1 cellular context compared by ENCODE assay signal in the genomic region with DNA sequence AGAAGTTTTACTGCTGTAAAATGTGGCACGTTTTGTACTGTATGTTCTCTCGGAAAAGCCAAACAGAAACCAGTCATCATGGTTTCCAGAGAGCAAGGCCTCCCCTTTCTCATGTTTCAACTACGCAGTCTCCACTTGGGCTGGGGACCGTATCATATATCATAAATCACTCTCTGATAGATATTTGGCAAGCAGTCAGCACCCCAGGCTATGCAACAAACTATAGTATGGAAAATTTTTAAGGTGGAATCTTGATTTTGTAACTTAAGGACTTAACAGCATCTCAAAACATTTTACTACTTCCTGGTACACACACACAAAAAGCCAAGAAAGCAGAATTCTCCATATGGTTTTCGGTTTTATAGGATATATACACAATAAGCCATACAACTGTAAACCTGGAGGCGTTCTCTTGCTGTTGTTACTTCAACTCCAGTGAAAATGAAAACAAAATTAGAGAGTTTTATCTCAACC.
A peak's percentile ranks its signal among the peaks of the same experiment; 100 is the strongest.
TF ChIP-seq lines count a peak whose summit lies in the region.

No MANE protein-coding gene starts in this region.

TF ChIP-seq in Ishikawa, 13 proteins besides CTCF, POLR2A, EP300 and RAD21 (continued from another document):
- TF ChIP-seq, protein P1, sequence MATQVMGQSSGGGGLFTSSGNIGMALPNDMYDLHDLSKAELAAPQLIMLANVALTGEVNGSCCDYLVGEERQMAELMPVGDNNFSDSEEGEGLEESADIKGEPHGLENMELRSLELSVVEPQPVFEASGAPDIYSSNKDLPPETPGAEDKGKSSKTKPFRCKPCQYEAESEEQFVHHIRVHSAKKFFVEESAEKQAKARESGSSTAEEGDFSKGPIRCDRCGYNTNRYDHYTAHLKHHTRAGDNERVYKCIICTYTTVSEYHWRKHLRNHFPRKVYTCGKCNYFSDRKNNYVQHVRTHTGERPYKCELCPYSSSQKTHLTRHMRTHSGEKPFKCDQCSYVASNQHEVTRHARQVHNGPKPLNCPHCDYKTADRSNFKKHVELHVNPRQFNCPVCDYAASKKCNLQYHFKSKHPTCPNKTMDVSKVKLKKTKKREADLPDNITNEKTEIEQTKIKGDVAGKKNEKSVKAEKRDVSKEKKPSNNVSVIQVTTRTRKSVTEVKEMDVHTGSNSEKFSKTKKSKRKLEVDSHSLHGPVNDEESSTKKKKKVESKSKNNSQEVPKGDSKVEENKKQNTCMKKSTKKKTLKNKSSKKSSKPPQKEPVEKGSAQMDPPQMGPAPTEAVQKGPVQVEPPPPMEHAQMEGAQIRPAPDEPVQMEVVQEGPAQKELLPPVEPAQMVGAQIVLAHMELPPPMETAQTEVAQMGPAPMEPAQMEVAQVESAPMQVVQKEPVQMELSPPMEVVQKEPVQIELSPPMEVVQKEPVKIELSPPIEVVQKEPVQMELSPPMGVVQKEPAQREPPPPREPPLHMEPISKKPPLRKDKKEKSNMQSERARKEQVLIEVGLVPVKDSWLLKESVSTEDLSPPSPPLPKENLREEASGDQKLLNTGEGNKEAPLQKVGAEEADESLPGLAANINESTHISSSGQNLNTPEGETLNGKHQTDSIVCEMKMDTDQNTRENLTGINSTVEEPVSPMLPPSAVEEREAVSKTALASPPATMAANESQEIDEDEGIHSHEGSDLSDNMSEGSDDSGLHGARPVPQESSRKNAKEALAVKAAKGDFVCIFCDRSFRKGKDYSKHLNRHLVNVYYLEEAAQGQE (IDR thresholded peaks at IDR 0.05; ENCODE audit: low read depth): no peak
- TF ChIP-seq FOXM1 (IDR thresholded peaks at IDR 0.05; ENCODE audit: borderline replicate concordance, low read depth) (peak; percentile 50; the same call in 1 of the 2 replicates), CEBPB (IDR thresholded peaks at IDR 0.05) (peak; percentile 78), NFIC (IDR thresholded peaks at IDR 0.05) (peak; percentile 98), CREB1 (IDR thresholded peaks at IDR 0.05; ENCODE audit: low read depth) (no peak)
- TF ChIP-seq, protein P2, sequence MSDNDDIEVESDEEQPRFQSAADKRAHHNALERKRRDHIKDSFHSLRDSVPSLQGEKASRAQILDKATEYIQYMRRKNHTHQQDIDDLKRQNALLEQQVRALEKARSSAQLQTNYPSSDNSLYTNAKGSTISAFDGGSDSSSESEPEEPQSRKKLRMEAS (IDR thresholded peaks at IDR 0.05): peak; percentile 42; the same call in 1 of the 2 replicates
